ENCODE assay signal across 13 cellular contexts in genomic region chr2:8421658-8422499, GRCh38.
A peak's percentile ranks its signal among the peaks of the same experiment; 100 is the strongest.
DNase-seq lines count a peak whose midpoint lies in the region; ATAC-seq and TF ChIP-seq lines count a peak whose summit lies in the region.
"Had no signal": no experiment of that assay in that cellular context is flagged by ENCODE, and none has a peak within 500 bp of the region (broad histone marks: within the 10 kb centered on the region; RNA-seq: fewer than 3 reads in every experiment).

No MANE protein-coding gene starts in this region.

- no peaks in the 10 kb centered on the region for H3K79me1 ChIP-seq in mesenchymal stem cell (replicated peaks; ENCODE audit: low read length, poor library complexity, severe bottlenecking)

- DNase-seq in UCSD-AML1 (lab: John Stamatoyannopoulos, UW; ENCODE audit: unreplicated experiment) (peak; percentile 41), HFFc6 (no peak), left cardiac atrium (no peak), COLO668 (lab: John Stamatoyannopoulos, UW; ENCODE audit: unreplicated experiment) (no peak), mesenchymal stem cell (no peak)
- DNase-seq: activated CD8-positive, alpha-beta T cell treated with anti-CD3 and anti-CD28 coated beads for 36 hours; CD4-positive, CD25-positive, alpha-beta regulatory T cell; gastrocnemius medialis; GOT3; substantia nigra had no signal

- no peaks in the 10 kb centered on the region for H3K36me3 Mint-ChIP-seq in HFFc6 (ENCODE audit: low read depth)
- H3K36me3 Mint-ChIP-seq: CD4-positive, CD25-positive, alpha-beta regulatory T cell had no signal

- no peak overlapping the region for H3K4ac ChIP-seq in mesenchymal stem cell (ENCODE audit: low read depth in 1 of 2, low read length in 2 of 2)

- ATAC-seq in GM19463 (IDR thresholded peaks at IDR 0.05; ENCODE audit: unreplicated experiment) (peak; percentile 91), HG03066 (IDR thresholded peaks at IDR 0.05; ENCODE audit: low read depth, unreplicated experiment) (peak; percentile 87), left cardiac atrium (no peak)
- ATAC-seq: activated CD8-positive, alpha-beta T cell treated with anti-CD3 and anti-CD28 coated beads for 36 hours; gastrocnemius medialis had no signal

- H3K9ac ChIP-seq in mesenchymal stem cell (ENCODE audit: low read length): no peak overlapping the region

- H3K27me3 Mint-ChIP-seq in HFFc6 (ENCODE audit: insufficient read depth): peaks cover 12% of the 10 kb centered on the region
- H3K27me3 Mint-ChIP-seq: CD4-positive, CD25-positive, alpha-beta regulatory T cell had no signal

- no peak overlapping the region for H2BK120ac ChIP-seq in mesenchymal stem cell (ENCODE audit: low read depth, low read length)

- no peaks in the 10 kb centered on the region; the same call in 1 of the 2 replicates for H3K9me3 Mint-ChIP-seq in HFFc6
- H3K9me3 Mint-ChIP-seq: activated CD8-positive, alpha-beta T cell treated with anti-CD3 and anti-CD28 coated beads for 36 hours had no signal

- peaks cover 17% of the 10 kb centered on the region for H3K4me1 Mint-ChIP-seq in HFFc6 (ENCODE audit: low read depth)

- 94% methylated on average over 12 of the region's 12 CpGs for WGBS in mesenchymal stem cell

- no peak overlapping the region for H3K14ac ChIP-seq in mesenchymal stem cell (ENCODE audit: low read length in 2 of 2)

- intact Hi-C loops in left cardiac atrium (cut with DNase I): no loop called here

- H2BK5ac ChIP-seq in mesenchymal stem cell (ENCODE audit: low read depth, low read length, poor library complexity, severe bottlenecking): no peak overlapping the region

- H3K4me3 ChIP-seq in GM12875 (ENCODE audit: low read depth, low read length) (no peak overlapping the region), mesenchymal stem cell (ENCODE audit: insufficient read depth in 1 of 2, low read depth in 1 of 2, low read length in 2 of 2) (no peak overlapping the region)
- H3K4me3 ChIP-seq: gastrocnemius medialis had no signal

- H3K4me3 Mint-ChIP-seq in HFFc6: no peak overlapping the region
- H3K4me3 Mint-ChIP-seq: activated CD8-positive, alpha-beta T cell treated with anti-CD3 and anti-CD28 coated beads for 36 hours; CD4-positive, CD25-positive, alpha-beta regulatory T cell had no signal

- H2AK5ac ChIP-seq in mesenchymal stem cell (ENCODE audit: low read length, severe bottlenecking): no peak overlapping the region

- no peak overlapping the region for H3K27ac Mint-ChIP-seq in HFFc6
- H3K27ac Mint-ChIP-seq: activated CD8-positive, alpha-beta T cell treated with anti-CD3 and anti-CD28 coated beads for 36 hours had no signal

- peaks cover 0 to 3% of the 10 kb centered on the region in 2 experiments for H3K27me3 ChIP-seq in mesenchymal stem cell (ENCODE audit: control insufficient read depth in 1 of 2, insufficient read depth in 1 of 2, low read length in 2 of 2)
- H3K27me3 ChIP-seq: gastrocnemius medialis had no signal

- no peak overlapping the region for H4K8ac ChIP-seq in mesenchymal stem cell (ENCODE audit: low read length)

- H3K4me2 ChIP-seq in mesenchymal stem cell (ENCODE audit: low read length, poor library complexity, severe bottlenecking): no peak overlapping the region

- H2BK12ac ChIP-seq in mesenchymal stem cell (ENCODE audit: low read length in 2 of 2): no peak overlapping the region

- H3K27ac ChIP-seq in mesenchymal stem cell (ENCODE audit: low read length, poor library complexity, severe bottlenecking): no peak overlapping the region
- H3K27ac ChIP-seq: gastrocnemius medialis had no signal

- peaks cover 3% of the 10 kb centered on the region for H3K4me1 ChIP-seq in mesenchymal stem cell (ENCODE audit: control insufficient read depth, insufficient read depth, low read depth, low read length)
- H3K4me1 ChIP-seq: gastrocnemius medialis had no signal

- H4K91ac ChIP-seq in mesenchymal stem cell (ENCODE audit: low read length): no peak overlapping the region

- H2AFZ ChIP-seq in mesenchymal stem cell (ENCODE audit: low read depth, low read length): no peak overlapping the region

- TF ChIP-seq CTCF in GM12875 (IDR thresholded peaks at IDR 0.05; ENCODE audit: borderline replicate concordance, insufficient read depth, low read depth, low read length) (0 out of 2 replicates have a peak, but pooled peaks have one; percentile 31), HFFc6 (IDR thresholded peaks at IDR 0.05) (no peak)

- H3K9me3 ChIP-seq in mesenchymal stem cell (ENCODE audit: control insufficient read depth, low read length): no peaks in the 10 kb centered on the region
- H3K9me3 ChIP-seq: gastrocnemius medialis had no signal

- H3K36me3 ChIP-seq in mesenchymal stem cell (ENCODE audit: control insufficient read depth in 1 of 2, insufficient read depth in 2 of 2, low read depth in 1 of 2, low read length in 2 of 2): no peaks in the 10 kb centered on the region
- H3K36me3 ChIP-seq: gastrocnemius medialis had no signal

- peak overlapping the region in 1 of 2 experiments; percentile 9 for H3K18ac ChIP-seq in mesenchymal stem cell (ENCODE audit: low read depth in 1 of 2, low read length in 2 of 2)

- no peak overlapping the region for H2BK15ac ChIP-seq in mesenchymal stem cell (ENCODE audit: low read depth, poor library complexity, severe bottlenecking)

- H3K23ac ChIP-seq in mesenchymal stem cell (ENCODE audit: low read length in 2 of 2): no peak overlapping the region

Comparison
In these comparisons a context has a peak if more than half of its experiments do, and no peak if none do; other contexts are left out.
1. ATAC-seq: peak in GM19463 (single experiment) and HG03066 (single experiment); none in left cardiac atrium (0 of 2).